8 cellular contexts compared by ENCODE assay signal in genomic region chr3:48439820-48440589, GRCh38. TPM values are rescaled to one million over a fixed set of nuclear protein-coding genes. Genes with fewer than 3 reads are reported as not detected.
A peak's percentile ranks its signal among the peaks of the same experiment; 100 is the strongest.
DNase-seq lines count a peak whose midpoint lies in the region; ATAC-seq and TF ChIP-seq lines count a peak whose summit lies in the region.

CCDC51 (minus strand) TSS chr3:48440119; CDS start chr3:48435128, 4,991 bp downstream.
TMA7 (plus strand) TSS chr3:48440257; CDS start chr3:48440297, 40 bp downstream.

- POLR2A ChIA-PET in PC-9 (lab: Charles Lee; ENCODE audit: unreplicated experiment), result interaction anchor here (0.5 to 1.3 kb wide), 14 partner anchors 39 to 1955 kb away, joined by 3 to 24 read pairs (median 4); no protein-coding TSS in a partner anchor

- no peaks in the 10 kb centered on the region for H3K9me2 ChIP-seq in PC-9 (ENCODE audit: insufficient read depth)

- intact Hi-C loops in PC-9 (cut with micrococcal nuclease; ENCODE audit: unreplicated experiment), result loop anchor here (5.0 to 10.0 kb wide), 3 partner anchors 135 to 565 kb away; partner anchors contain the start of genes CELSR3, NME6 and WDR6
- intact Hi-C loops in mucosa of descending colon (cut with DNase I, micrococcal nuclease), result loop anchor here (5.0 kb wide), 2 partner anchors 38 to 168 kb away; no protein-coding TSS in a partner anchor

- CTCF ChIA-PET in PC-9 (lab: Charles Lee), result interaction anchor here (0.5 to 1.2 kb wide), 6 partner anchors 8 to 63 kb away, joined by 3 to 14 read pairs (median 4); no protein-coding TSS in a partner anchor

- peak within 1 kb of the TSS; percentile 98 for H3K4me3 ChIP-seq in Jurkat, Clone E6-1 (ENCODE audit: low read length)
- H3K4me3 ChIP-seq in PC-9 (peak within 1 kb of the TSS; percentile 96), mucosa of descending colon (peak within 1 kb of the TSS; percentile 92)

- DNase-seq in DMS153 treated with DMSO at 0.1 percent for 48 hours (lab: John Stamatoyannopoulos, UW; ENCODE audit: unreplicated experiment), result peak; percentile 61
- peak; percentile 95 for DNase-seq in Jurkat, Clone E6-1 (ENCODE audit: low read depth, low spot score)
- DNase-seq in PC-9, result peak; percentile 95 to 96
- peak; percentile 97 for DNase-seq in activated T-cell treated with anti-CD3 and anti-CD28 coated beads, Interleukin-2, amount 50 U/mL, for 1 hour
- peak; percentile 84 for DNase-seq in epithelial cell of prostate (ENCODE audit: low read depth, low spot score)
- peak; percentile 99 for DNase-seq in mucosa of descending colon
- peak; percentile 98 for DNase-seq in stimulated activated CD8-positive, alpha-beta memory T cell treated with anti-CD3 and anti-CD28 coated beads, Interleukin-4, amount 100 ng/mL, for 24 hours (ENCODE audit: low read depth)

- peak within 1 kb of the TSS; percentile 91 for H2AFZ ChIP-seq in PC-9

- TF ChIP-seq CTCF in PC-9 (conservative IDR thresholded peaks at IDR 0.05), result no peak
- TF ChIP-seq CTCF in mucosa of descending colon (IDR thresholded peaks at IDR 0.05), result no peak

- peak within 1 kb of the TSS; percentile 46 for H3K27ac ChIP-seq in PC-9
- peak within 1 kb of the TSS; percentile 86 for H3K27ac ChIP-seq in epithelial cell of prostate

- H3K27me3 ChIP-seq in PC-9 (ENCODE audit: insufficient read depth, low read depth), result no peaks in the 10 kb centered on the region

- no TSS peak for BruUV-seq in PC-9 (replicated peaks; lab: Mats Ljungman, UMichigan)

- H3F3A ChIP-seq in PC-9 (ENCODE audit: insufficient read depth, low read depth), result peaks cover 37% of the 10 kb centered on the region

- H3K36me3 ChIP-seq in PC-9 (ENCODE audit: low read depth) (no peaks in the 10 kb centered on the region), mucosa of descending colon (ENCODE audit: low read depth) (no peaks in the 10 kb centered on the region)

- peak; percentile 93 for ATAC-seq in GM21619 (IDR thresholded peaks at IDR 0.05; ENCODE audit: unreplicated experiment)
- ATAC-seq in mucosa of descending colon, result peak; percentile 96

- H4K20me1 ChIP-seq in PC-9 (ENCODE audit: insufficient read depth), result peaks cover 8% of the 10 kb centered on the region; the same call in 1 of the 2 replicates

- peak within 1 kb of the TSS; percentile 91 for H3K4me2 ChIP-seq in PC-9

- H3K9me3 ChIP-seq in PC-9 (ENCODE audit: insufficient read depth, low read depth) (no peaks in the 10 kb centered on the region), mucosa of descending colon (no peaks in the 10 kb centered on the region)

- H3K4me1 ChIP-seq in PC-9 (replicated peaks; ENCODE audit: insufficient read depth) (peaks cover 11% of the 10 kb centered on the region), mucosa of descending colon (ENCODE audit: low read depth) (peaks cover 19% of the 10 kb centered on the region)

- peaks cover 46% of the 10 kb centered on the region for H3K79me2 ChIP-seq in PC-9 (ENCODE audit: low read depth)

RNA-seq across cellular contexts. Expression of gene CCDC51, which starts in this region (rescaled TPM):
- 27.6 TPM for polyA plus RNA-seq in Jurkat, Clone E6-1 (2012; ENCODE audit: insufficient read depth, insufficient read length)
- total RNA-seq in PC-9 (2021), result 28.5 and 35.4 TPM in 2 replicates
- 10 to 100 TPM; 13.0 to 15.3 (median 14.8) TPM for total RNA-seq in mucosa of descending colon

RNA-seq across cellular contexts. Expression of gene TMA7, which starts in this region (rescaled TPM):
- 522 TPM for polyA plus RNA-seq in Jurkat, Clone E6-1 (2012; ENCODE audit: insufficient read depth, insufficient read length)
- 235 and 314 TPM in 2 replicates for total RNA-seq in PC-9 (2021)
- 100 to 1,000 TPM; 130 to 193 (median 153) TPM for total RNA-seq in mucosa of descending colon

Comparison
In these comparisons a context has a peak if more than half of its experiments do, and no peak if none do; other contexts are left out.
1. Peak in every context shown above with its lines: DNase-seq, ATAC-seq, H3K4me3 ChIP-seq and H3K27ac ChIP-seq.